21 cellular contexts compared by ENCODE assay signal in genomic region chr22:45582236-45582954, GRCh38.
"Had no signal": no experiment of that assay in that cellular context is flagged by ENCODE, and none has a peak within 500 bp of the region (broad histone marks: within the 10 kb centered on the region; RNA-seq: fewer than 3 reads in every experiment).

No MANE protein-coding gene starts in this region.

- H3K27ac Mint-ChIP-seq: activated T-helper 1 cell treated with anti-CD3 and anti-CD28 coated beads, Interleukin-12 subunit alpha, Interleukin-12 subunit beta, Interleukin-2, Interleukin-4 antibody, amounts not matched to agents 30 ng/mL and 10 ng/mL and 1 ng/mL, durations not matched to agents 14 hours and 24 hours and 36 hours; stimulated activated memory B cell treated with anti-CD40 and anti-IgM and Interleukin-4, amounts not matched to agents 10 μg/mL and 1 μg/mL and 100 μg/mL, for 72 hours had no signal

- ATAC-seq: foreskin keratinocyte; left lobe of liver; right lobe of liver; stimulated activated memory B cell treated with anti-CD40 and anti-IgM and Interleukin-4, amounts not matched to agents 10 μg/mL and 1 μg/mL and 100 μg/mL, for 72 hours had no signal

- H3K4me3 ChIP-seq: dorsolateral prefrontal cortex, right lobe of liver, testis, upper lobe of left lung had no signal

- H3K27ac ChIP-seq: dorsolateral prefrontal cortex, epithelial cell of prostate, foreskin keratinocyte, right lobe of liver, testis, upper lobe of left lung, VCaP had no signal

- H3K9me3 Mint-ChIP-seq: activated T-helper 1 cell treated with anti-CD3 and anti-CD28 coated beads, Interleukin-12 subunit alpha, Interleukin-12 subunit beta, Interleukin-2, Interleukin-4 antibody, amounts not matched to agents 30 ng/mL and 10 ng/mL and 1 ng/mL, durations not matched to agents 14 hours and 24 hours and 36 hours; brain had no signal

- H3K27me3 ChIP-seq: foreskin keratinocyte, right lobe of liver, testis, upper lobe of left lung had no signal

- H3K4me1 ChIP-seq: foreskin keratinocyte, right lobe of liver, testis had no signal

- H3K36me3 ChIP-seq: right lobe of liver had no signal

- H3K36me3 Mint-ChIP-seq: brain; stimulated activated memory B cell treated with anti-CD40 and anti-IgM and Interleukin-4, amounts not matched to agents 10 μg/mL and 1 μg/mL and 100 μg/mL, for 72 hours had no signal

- H3K27me3 Mint-ChIP-seq: brain had no signal

- H3K4me3 Mint-ChIP-seq: activated T-helper 1 cell treated with anti-CD3 and anti-CD28 coated beads, Interleukin-12 subunit alpha, Interleukin-12 subunit beta, Interleukin-2, Interleukin-4 antibody, amounts not matched to agents 30 ng/mL and 10 ng/mL and 1 ng/mL, durations not matched to agents 14 hours and 24 hours and 36 hours; brain; stimulated activated memory B cell treated with anti-CD40 and anti-IgM and Interleukin-4, amounts not matched to agents 10 μg/mL and 1 μg/mL and 100 μg/mL, for 72 hours had no signal

- DNase-seq: activated CD4-positive, alpha-beta T cell treated with anti-CD3 and anti-CD28 coated beads for 1 hour; activated CD4-positive, alpha-beta T cell treated with anti-CD3 and anti-CD28 coated beads, Interleukin-2, amount 50 U/mL, for 48 hours; activated T-cell treated with anti-CD3 and anti-CD28 coated beads for 4 hours; caudate nucleus; dorsolateral prefrontal cortex; foreskin keratinocyte; hypothalamus; islet precursor cell; mammary epithelial cell; small intestine; stimulated activated CD4-positive, alpha-beta T cell treated with anti-CD3 and anti-CD28 coated beads, Interleukin-4, amount 100 ng/mL, for 4 hours; T-helper 2 cell; testis; upper lobe of left lung had no signal

- H3K9me3 ChIP-seq: right lobe of liver, testis, upper lobe of left lung had no signal
